4 cellular contexts compared by ENCODE assay signal in the genomic region with DNA sequence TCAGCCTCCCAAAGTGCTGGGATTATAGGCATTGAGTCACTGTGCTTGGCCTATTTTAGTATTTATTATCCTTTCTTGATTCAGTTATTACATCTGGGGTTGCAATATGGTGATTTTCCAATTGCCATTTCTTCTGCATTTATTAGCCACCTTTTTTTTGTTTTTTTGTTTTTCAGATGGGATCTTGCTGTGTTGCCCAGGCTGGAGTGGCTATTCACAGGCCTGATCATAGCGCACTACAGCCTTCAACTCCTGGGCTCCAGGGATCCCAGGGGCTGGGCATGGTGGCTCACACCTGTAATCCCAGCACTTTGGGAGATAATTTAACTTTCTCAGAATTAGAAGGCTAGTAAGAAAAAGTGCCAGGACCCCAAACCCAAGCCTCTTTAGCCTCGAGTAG.
TF ChIP-seq lines count a peak whose summit lies in the region.

No MANE protein-coding gene starts in this region.

TF ChIP-seq in GM23338, 12 proteins besides CTCF, POLR2A, EP300 and RAD21 (continues in another document):
- TF ChIP-seq JUNB (IDR thresholded peaks at IDR 0.05; ENCODE audit: unreplicated experiment) = no peak

TF ChIP-seq in HEK293, 187 proteins besides CTCF, POLR2A, EP300 and RAD21:
- peak; percentile 85 for TF ChIP-seq ZNF121 (tag by site-specific recombination; IDR thresholded peaks at IDR 0.05)
- TF ChIP-seq, protein P1, sequence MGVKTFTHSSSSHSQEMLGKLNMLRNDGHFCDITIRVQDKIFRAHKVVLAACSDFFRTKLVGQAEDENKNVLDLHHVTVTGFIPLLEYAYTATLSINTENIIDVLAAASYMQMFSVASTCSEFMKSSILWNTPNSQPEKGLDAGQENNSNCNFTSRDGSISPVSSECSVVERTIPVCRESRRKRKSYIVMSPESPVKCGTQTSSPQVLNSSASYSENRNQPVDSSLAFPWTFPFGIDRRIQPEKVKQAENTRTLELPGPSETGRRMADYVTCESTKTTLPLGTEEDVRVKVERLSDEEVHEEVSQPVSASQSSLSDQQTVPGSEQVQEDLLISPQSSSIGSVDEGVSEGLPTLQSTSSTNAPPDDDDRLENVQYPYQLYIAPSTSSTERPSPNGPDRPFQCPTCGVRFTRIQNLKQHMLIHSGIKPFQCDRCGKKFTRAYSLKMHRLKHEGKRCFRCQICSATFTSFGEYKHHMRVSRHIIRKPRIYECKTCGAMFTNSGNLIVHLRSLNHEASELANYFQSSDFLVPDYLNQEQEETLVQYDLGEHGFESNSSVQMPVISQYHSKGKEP (tag by site-specific recombination; IDR thresholded peaks at IDR 0.05) = no peak

TF ChIP-seq in WTC11, 78 proteins besides CTCF, POLR2A, EP300 and RAD21:
- TF ChIP-seq, protein P2, sequence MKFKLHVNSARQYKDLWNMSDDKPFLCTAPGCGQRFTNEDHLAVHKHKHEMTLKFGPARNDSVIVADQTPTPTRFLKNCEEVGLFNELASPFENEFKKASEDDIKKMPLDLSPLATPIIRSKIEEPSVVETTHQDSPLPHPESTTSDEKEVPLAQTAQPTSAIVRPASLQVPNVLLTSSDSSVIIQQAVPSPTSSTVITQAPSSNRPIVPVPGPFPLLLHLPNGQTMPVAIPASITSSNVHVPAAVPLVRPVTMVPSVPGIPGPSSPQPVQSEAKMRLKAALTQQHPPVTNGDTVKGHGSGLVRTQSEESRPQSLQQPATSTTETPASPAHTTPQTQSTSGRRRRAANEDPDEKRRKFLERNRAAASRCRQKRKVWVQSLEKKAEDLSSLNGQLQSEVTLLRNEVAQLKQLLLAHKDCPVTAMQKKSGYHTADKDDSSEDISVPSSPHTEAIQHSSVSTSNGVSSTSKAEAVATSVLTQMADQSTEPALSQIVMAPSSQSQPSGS (CRISPR knock-in tag; IDR thresholded peaks at IDR 0.05; ENCODE audit: borderline replicate concordance, low read depth) = no peak
- TF ChIP-seq ZNF121 (CRISPR knock-in tag; IDR thresholded peaks at IDR 0.05) = peak; percentile 69; the same call in 1 of the 2 replicates

TF ChIP-seq in H1, 55 proteins besides CTCF, POLR2A, EP300 and RAD21:
- TF ChIP-seq, protein P3, sequence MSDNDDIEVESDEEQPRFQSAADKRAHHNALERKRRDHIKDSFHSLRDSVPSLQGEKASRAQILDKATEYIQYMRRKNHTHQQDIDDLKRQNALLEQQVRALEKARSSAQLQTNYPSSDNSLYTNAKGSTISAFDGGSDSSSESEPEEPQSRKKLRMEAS (IDR thresholded peaks at IDR 0.05) = no peak
- TF ChIP-seq KDM1A (IDR thresholded peaks at IDR 0.05; ENCODE audit: borderline replicate concordance, low read length) (peak; percentile 49; the same call in 1 of the 2 replicates), CTBP2 (IDR thresholded peaks at IDR 0.05; ENCODE audit: borderline replicate concordance, insufficient read depth, insufficient read length, low read length) (no peak), BACH1 (IDR thresholded peaks at IDR 0.05; ENCODE audit: low read length) (no peak)
